ENCODE assay signal across 8 cellular contexts in genomic region chr6:33851959-33852358, GRCh38. TPM values are rescaled to one million over a fixed set of nuclear protein-coding genes. Genes with fewer than 3 reads are reported as not detected.
DNase-seq lines count a peak whose midpoint lies in the region; ATAC-seq, FAIRE-seq and TF ChIP-seq lines count a peak whose summit lies in the region.

No MANE protein-coding gene starts in this region.

- no peaks in the 10 kb centered on the region for H3K36me3 ChIP-seq in GM12878 (ENCODE audit: control insufficient read depth in 2 of 2, insufficient read depth in 2 of 2, low read length in 1 of 2)

- TF ChIP-seq POLR2A in GM12878 (IDR thresholded peaks at IDR 0.05; ENCODE audit: low read depth, low read length) = no peak

- no peaks in the 10 kb centered on the region for H3K79me2 ChIP-seq in GM12878 (ENCODE audit: control insufficient read depth, insufficient read depth, low read length)

- peaks cover 0 to 2% of the 10 kb centered on the region in 2 experiments; a peak in 3 of 4 replicates for H3K27me3 ChIP-seq in GM12878 (replicated peaks in 1 of 2; ENCODE audit: control insufficient read depth in 2 of 2, insufficient read depth in 2 of 2, low read length in 1 of 2)

- POLR2A ChIA-PET in GM12878 (lab: Charles Lee) = no interaction called here

- H3K4me1 ChIP-seq in GM12878 (ENCODE audit: control insufficient read depth, insufficient read depth, low read length) = peaks cover 15% of the 10 kb centered on the region

- CTCF ChIA-PET in GM12878 (lab: Yijun Ruan, JAX) = no interaction called here

- no peak overlapping the region for H3K27ac ChIP-seq in GM12878 (ENCODE audit: control insufficient read depth, insufficient read depth)

- TF ChIP-seq EP300 in GM12878 (IDR thresholded peaks at IDR 0.05; ENCODE audit: borderline replicate concordance in 1 of 2, control insufficient read depth in 1 of 2, low read depth in 2 of 2, low read length in 2 of 2) = no peak

- TF ChIP-seq RAD21 in GM12878 (IDR thresholded peaks at IDR 0.05; ENCODE audit: insufficient read depth, low read depth, low read length) = peak; percentile 58

- H3K4me3 ChIP-seq in GM12878 = no peak overlapping the region

- no peak overlapping the region for H3K4me2 ChIP-seq in GM12878 (ENCODE audit: control insufficient read depth, insufficient read depth)

- H2AFZ ChIP-seq in GM12878 (ENCODE audit: control insufficient read depth, low read depth, low read length) = no peak overlapping the region

- H3K9me3 ChIP-seq in GM12878 (replicated peaks; ENCODE audit: control insufficient read depth, insufficient read depth, low read length) = no peaks in the 10 kb centered on the region

- H3K9ac ChIP-seq in GM12878 (ENCODE audit: control insufficient read depth, insufficient read depth, low read length) = no peak overlapping the region

- in situ Hi-C loops in GM12878 (cut with MboI) = no loop called here

- SMC1A ChIA-PET in GM12878 (lab: Charles Lee; ENCODE audit: uncharacterized antibody, unreplicated experiment) = no interaction called here

- ATAC-seq in GM12878 (peak; percentile 32; the same call in 1 of the 3 replicates), HG03565 (IDR thresholded peaks at IDR 0.05; ENCODE audit: unreplicated experiment) (no peak), GM18909 (IDR thresholded peaks at IDR 0.05; ENCODE audit: poor library complexity, unreplicated experiment) (no peak)

- 44% methylated on average over 7 of the region's 8 CpGs for WGBS in GM12878 (ENCODE audit: insufficient coverage, insufficient replicate concordance, low lambda C conversion rate, missing lambda C conversion rate)

- BruUV-seq in GM12878 (replicated peaks; lab: Mats Ljungman, UMichigan) = no TSS peak

- intact Hi-C loops in GM12878 (cut with micrococcal nuclease; ENCODE audit: unreplicated experiment) = loop anchor here (1.0 kb wide), 1 partner anchor 175 kb away; no protein-coding TSS in a partner anchor

- DNase-seq in DMS 273 (lab: John Stamatoyannopoulos, UW; ENCODE audit: unreplicated experiment) = peak; percentile 79
- peak; percentile 29 for DNase-seq in HuH-7 (ENCODE audit: low spot score)
- no peak for DNase-seq in GM12878 (ENCODE audit: low read depth, low spot score)
- peak; percentile 94 for DNase-seq in left kidney (ENCODE audit: low read depth, low spot score)
- no peak for DNase-seq in NOMO-1 treated with dmso at 0.1 percent for 144 hours (lab: John Stamatoyannopoulos, UW; ENCODE audit: unreplicated experiment)
- DNase-seq in activated T-cell treated with anti-CD3 and anti-CD28 coated beads, Interleukin-2, amount 50 U/mL, for 48 hours = no peak

- peak; percentile 45 to 53 (median 52); a peak in 5 of 6 replicates for TF ChIP-seq CTCF in GM12878 (IDR thresholded peaks at IDR 0.05 in 2 of 3, conservative IDR thresholded peaks at IDR 0.05 in 1 of 3; ENCODE audit: control insufficient read depth in 2 of 3, extremely low read depth in 1 of 3, insufficient read depth in 1 of 3, low read depth in 3 of 3, low read length in 3 of 3)

- no peak for FAIRE-seq in GM12878 (lab: Jason Lieb, UNC)

- RAD21 ChIA-PET in GM12878 (lab: Charles Lee; ENCODE audit: unreplicated experiment) = no interaction called here

- 0 out of 2 replicates have a peak, but pooled peaks cover 2% of the 10 kb centered on the region for H4K20me1 ChIP-seq in GM12878 (ENCODE audit: control insufficient read depth, insufficient read depth)

TF ChIP-seq in GM12878, 131 proteins besides CTCF, POLR2A, EP300 and RAD21:
- TF ChIP-seq SMC3 (IDR thresholded peaks at IDR 0.05; ENCODE audit: borderline replicate concordance, low read length) = peak; percentile 39; the same call in 1 of the 2 replicates
- TF ChIP-seq ZBTB4 (CRISPR knock-in tag; IDR thresholded peaks at IDR 0.05) = no peak
- no peak for TF ChIP-seq MYC (IDR thresholded peaks at IDR 0.05; ENCODE audit: insufficient read depth, insufficient read length, insufficient replicate concordance, low read length, severe bottlenecking)
TF ChIP-seq in GM12878: peak in this region for 1.

RNA-seq across cellular contexts. Expression of gene MLN, which starts 48.2 kb away (rescaled TPM):
- total RNA-seq in GM12878 (2013; cell fraction: nucleolus; rRNA removed) = not detected in 2 replicates
- total RNA-seq in GM12878 (2014; rRNA removed) = not detected in 2 replicates
- total RNA-seq in GM12878 (2014; rRNA removed; fragmentation: Illumina TruSeq; extraction: Trizol) = not detected in 2 replicates
- total RNA-seq in GM12878 (2021) = not detected in 2 replicates
- polyA plus RNA-seq in GM12878 (2011; ENCODE audit: low read depth) = not detected
- polyA plus RNA-seq in GM12878 (2011; rRNA removed) = not detected in 2 replicates
- not detected in 2 replicates for polyA plus RNA-seq in GM12878 (2011; cell fraction: cytosol; rRNA removed)
- not detected in 2 replicates for polyA plus RNA-seq in GM12878 (2011; cell fraction: nucleus; rRNA removed)
- polyA plus RNA-seq in GM12878 (2012) = not detected in 2 replicates
- not detected in 2 replicates for polyA plus RNA-seq in GM12878 (2014; fragmentation: Illumina TruSeq; extraction: Trizol)
- not detected for polyA plus RNA-seq in GM12878 (2014; fragmentation: Nextera tagmentation; extraction: Ambion mirVana)
- polyA plus RNA-seq in GM12878 (2014; rRNA removed) = not detected in 2 replicates
- not detected for polyA plus RNA-seq in GM12878 (2016; fragmentation: Nextera tagmentation; extraction: Ambion mirVana)
- not detected in 2 replicates for polyA minus RNA-seq in GM12878 (2011; rRNA and poly(A)+ RNA removed)
- polyA minus RNA-seq in GM12878 (2011; cell fraction: cytosol; rRNA and poly(A)+ RNA removed) = not detected in 2 replicates
- not detected in 2 replicates for polyA minus RNA-seq in GM12878 (2011; cell fraction: nucleus; rRNA and poly(A)+ RNA removed)

Comparison
In these comparisons a context has a peak if more than half of its experiments do, and no peak if none do; other contexts are left out.
1. DNase-seq: peak in DMS 273 (single experiment), HuH-7 (single experiment) and left kidney (single experiment); none in GM12878 (single experiment), NOMO-1 treated with dmso at 0.1 percent for 144 hours (single experiment) and activated T-cell treated with anti-CD3 and anti-CD28 coated beads, Interleukin-2, amount 50 U/mL, for 48 hours (0 of 2).